Comparison of ENCODE assay signal across 26 cellular contexts in the genomic region with DNA sequence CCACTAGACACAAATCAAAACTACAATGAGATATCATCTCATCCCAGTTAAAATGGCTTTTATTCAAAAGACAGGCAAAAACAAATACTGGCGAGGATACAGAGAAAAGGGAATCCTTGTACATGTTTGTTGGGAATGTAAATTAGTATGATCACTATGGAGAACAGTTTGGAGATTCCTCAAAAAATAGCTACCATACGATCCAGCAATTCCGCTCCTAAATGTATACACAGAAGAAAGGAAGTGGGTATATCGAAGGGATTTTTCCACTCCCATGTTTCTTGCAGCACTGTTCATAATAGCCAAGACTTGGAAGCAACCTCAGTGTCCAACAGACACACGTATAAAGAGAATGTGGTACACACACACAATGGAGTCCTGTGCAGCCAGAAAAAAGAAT.
"Had no signal": no experiment of that assay in that cellular context is flagged by ENCODE, and none has a peak within 500 bp of the region (broad histone marks: within the 10 kb centered on the region; RNA-seq: fewer than 3 reads in every experiment).

No MANE protein-coding gene starts in this region.

- H3K27ac ChIP-seq: coronary artery, dorsolateral prefrontal cortex, epithelial cell of prostate, esophagus squamous epithelium, gastrocnemius medialis, heart right ventricle, left lung, lower lobe of right lung had no signal

- DNase-seq: dermis blood vessel endothelial cell; dorsolateral prefrontal cortex; effector CD4-positive, alpha-beta T cell; effector memory CD4-positive, alpha-beta T cell; erythroblast; esophagus squamous epithelium; foreskin fibroblast; foreskin melanocyte; gastrocnemius medialis; glutamatergic neuron; head of caudate nucleus; heart right ventricle; hippocampal formation; left cardiac atrium; left lung; left ventricle myocardium superior; lower lobe of right lung; mesenchymal stem cell; mucosa of descending colon had no signal

- ATAC-seq: esophagus mucosa, gastrocnemius medialis, heart right ventricle, left cardiac atrium, left lung, left ventricle myocardium superior, lower lobe of right lung, mucosa of descending colon had no signal

- H3K36me3 ChIP-seq: gastrocnemius medialis, lower lobe of right lung had no signal

- H3K9me3 ChIP-seq: esophagus squamous epithelium, gastrocnemius medialis, mucosa of descending colon had no signal

- H3K4me1 ChIP-seq: gastrocnemius medialis, left lung, lower lobe of right lung had no signal

- H3K27me3 ChIP-seq: dorsolateral prefrontal cortex, esophagus squamous epithelium, gastrocnemius medialis, heart right ventricle, left lung had no signal

- H3K27ac Mint-ChIP-seq: mesothelial cell of epicardium had no signal

- FAIRE-seq: colon, islet of Langerhans, keratinocyte had no signal

- H3K4me3 ChIP-seq: coronary artery, dorsolateral prefrontal cortex, esophagus squamous epithelium, gastrocnemius medialis, heart right ventricle, left lung, lower lobe of right lung, mucosa of descending colon had no signal

- H3K4me3 Mint-ChIP-seq: mesothelial cell of epicardium had no signal
